Comparison of ENCODE assay signal across 17 cellular contexts in genomic region chr7:78523903-78524302, GRCh38.
"Had no signal": no experiment of that assay in that cellular context is flagged by ENCODE, and none has a peak within 500 bp of the region (broad histone marks: within the 10 kb centered on the region; RNA-seq: fewer than 3 reads in every experiment).

No MANE protein-coding gene starts in this region.

- H3K9me3 Mint-ChIP-seq: activated B cell treated with CpG ODN at 0.5 μM for 24 hours; activated CD4-positive, alpha-beta memory T cell treated with anti-CD3 and anti-CD28 coated beads, Interleukin-2, amount 10 ng/mL, durations not matched to agents 7 days and 5 days; activated naive CD8-positive, alpha-beta T cell treated with anti-CD3 and anti-CD28 coated beads, Interleukin-2, amount 10 ng/mL, durations not matched to agents 7 days and 5 days; nephron progenitor cell had no signal

- H2AFZ ChIP-seq: hepatocyte had no signal

- H3K4me1 ChIP-seq: transverse colon had no signal

- H3K27ac Mint-ChIP-seq: activated B cell treated with CpG ODN at 0.5 μM for 24 hours; activated CD4-positive, alpha-beta memory T cell treated with anti-CD3 and anti-CD28 coated beads, Interleukin-2, amount 10 ng/mL, durations not matched to agents 7 days and 5 days; activated CD8-positive, alpha-beta memory T cell treated with anti-CD3 and anti-CD28 coated beads, Interleukin-2, amount 10 ng/mL, durations not matched to agents 7 days and 5 days; activated naive CD8-positive, alpha-beta T cell treated with anti-CD3 and anti-CD28 coated beads, Interleukin-2, amount 10 ng/mL, durations not matched to agents 7 days and 5 days; nephron progenitor cell had no signal

- H3K27ac ChIP-seq: dorsolateral prefrontal cortex, hepatocyte, transverse colon had no signal

- H3K36me3 ChIP-seq: transverse colon had no signal

- H3K27me3 Mint-ChIP-seq: activated B cell treated with CpG ODN at 0.5 μM for 24 hours; activated CD4-positive, alpha-beta memory T cell treated with anti-CD3 and anti-CD28 coated beads, Interleukin-2, amount 10 ng/mL, durations not matched to agents 7 days and 5 days; activated CD8-positive, alpha-beta memory T cell treated with anti-CD3 and anti-CD28 coated beads, Interleukin-2, amount 10 ng/mL, durations not matched to agents 7 days and 5 days; activated naive CD8-positive, alpha-beta T cell treated with anti-CD3 and anti-CD28 coated beads, Interleukin-2, amount 10 ng/mL, durations not matched to agents 7 days and 5 days had no signal

- H3K4me3 ChIP-seq: dorsolateral prefrontal cortex, hepatocyte, lung, transverse colon had no signal

- H3K27me3 ChIP-seq: dorsolateral prefrontal cortex, hepatocyte, transverse colon had no signal

- H3K79me2 ChIP-seq: hepatocyte had no signal

- H3K4me2 ChIP-seq: hepatocyte had no signal

- ATAC-seq: activated CD8-positive, alpha-beta memory T cell treated with anti-CD3 and anti-CD28 coated beads, Interleukin-2, amount 10 ng/mL, durations not matched to agents 7 days and 5 days; left lobe of liver; stimulated activated naive CD8-positive, alpha-beta T cell treated with anti-CD3 and anti-CD28 coated beads, Interleukin-15, Interleukin-2, amounts not matched to agents 100 U/mL and 50 U/mL, for 24 hours had no signal

- H3K4me3 Mint-ChIP-seq: activated B cell treated with CpG ODN at 0.5 μM for 24 hours; activated CD4-positive, alpha-beta memory T cell treated with anti-CD3 and anti-CD28 coated beads, Interleukin-2, amount 10 ng/mL, durations not matched to agents 7 days and 5 days; activated CD8-positive, alpha-beta memory T cell treated with anti-CD3 and anti-CD28 coated beads, Interleukin-2, amount 10 ng/mL, durations not matched to agents 7 days and 5 days; activated naive CD8-positive, alpha-beta T cell treated with anti-CD3 and anti-CD28 coated beads, Interleukin-2, amount 10 ng/mL, durations not matched to agents 7 days and 5 days; nephron progenitor cell had no signal

- DNase-seq: activated B cell treated with CpG ODN at 0.5 μM for 24 hours; activated CD4-positive, alpha-beta memory T cell treated with anti-CD3 and anti-CD28 coated beads, Interleukin-2, amount 10 ng/mL, durations not matched to agents 7 days and 5 days; activated CD4-positive, alpha-beta T cell treated with anti-CD3 and anti-CD28 coated beads for 48 hours; activated CD8-positive, alpha-beta memory T cell treated with anti-CD3 and anti-CD28 coated beads, Interleukin-2, amount 10 ng/mL, durations not matched to agents 7 days and 5 days; activated naive CD4-positive, alpha-beta T cell; activated naive CD8-positive, alpha-beta T cell treated with anti-CD3 and anti-CD28 coated beads, Interleukin-2, amount 10 ng/mL, durations not matched to agents 7 days and 5 days; amygdala; dorsolateral prefrontal cortex; kidney; nephron progenitor cell; occipital lobe; stimulated activated CD4-positive, alpha-beta T cell treated with anti-CD3 and anti-CD28 coated beads, Interleukin-2, amount 100 ng/mL, for 24 hours; stimulated activated naive CD8-positive, alpha-beta T cell treated with anti-CD3 and anti-CD28 coated beads, Interleukin-15, Interleukin-2, amounts not matched to agents 100 U/mL and 50 U/mL, for 24 hours; transverse colon had no signal

- H3K4me1 Mint-ChIP-seq: activated B cell treated with CpG ODN at 0.5 μM for 24 hours; activated CD4-positive, alpha-beta memory T cell treated with anti-CD3 and anti-CD28 coated beads, Interleukin-2, amount 10 ng/mL, durations not matched to agents 7 days and 5 days; activated CD8-positive, alpha-beta memory T cell treated with anti-CD3 and anti-CD28 coated beads, Interleukin-2, amount 10 ng/mL, durations not matched to agents 7 days and 5 days; activated naive CD8-positive, alpha-beta T cell treated with anti-CD3 and anti-CD28 coated beads, Interleukin-2, amount 10 ng/mL, durations not matched to agents 7 days and 5 days; nephron progenitor cell had no signal

- H3K9me3 ChIP-seq: transverse colon had no signal

- H3K36me3 Mint-ChIP-seq: activated CD8-positive, alpha-beta memory T cell treated with anti-CD3 and anti-CD28 coated beads, Interleukin-2, amount 10 ng/mL, durations not matched to agents 7 days and 5 days; activated naive CD8-positive, alpha-beta T cell treated with anti-CD3 and anti-CD28 coated beads, Interleukin-2, amount 10 ng/mL, durations not matched to agents 7 days and 5 days had no signal
